ENCODE assay signal across 9 cellular contexts in genomic region chr1:231550448-231550781, GRCh38. TPM values are rescaled to one million over a fixed set of nuclear protein-coding genes. Genes with fewer than 3 reads are reported as not detected.
DNase-seq lines count a peak whose midpoint lies in the region; ATAC-seq lines count a peak whose summit lies in the region.
"Had no signal": no experiment of that assay in that cellular context is flagged by ENCODE, and none has a peak within 500 bp of the region (broad histone marks: within the 10 kb centered on the region; RNA-seq: fewer than 3 reads in every experiment).

No MANE protein-coding gene starts in this region.

- ATAC-seq in HG03565 (IDR thresholded peaks at IDR 0.05; ENCODE audit: unreplicated experiment) (peak; percentile 46), memory B cell (ENCODE audit: low read depth) (peak; percentile 75)

- POLR2A ChIA-PET in activated CD4-positive, alpha-beta memory T cell treated with anti-CD3 and anti-CD28 coated beads, Interleukin-2, amount 10 ng/mL, durations not matched to agents 7 days and 5 days (lab: Charles Lee), result no interaction called here

- H3K27ac ChIP-seq in caudate nucleus (ENCODE audit: low read depth, low read length), result no peak overlapping the region
- H3K27ac ChIP-seq: skin epidermis had no signal

- H3K36me3 Mint-ChIP-seq in activated CD4-positive, alpha-beta memory T cell treated with anti-CD3 and anti-CD28 coated beads, Interleukin-2, amount 10 ng/mL, durations not matched to agents 7 days and 5 days (ENCODE audit: low read depth), result peaks cover 30% of the 10 kb centered on the region
- H3K36me3 Mint-ChIP-seq in memory B cell, result peaks cover 25% of the 10 kb centered on the region

- peaks cover 2% of the 10 kb centered on the region for H3K9me3 Mint-ChIP-seq in activated CD4-positive, alpha-beta memory T cell treated with anti-CD3 and anti-CD28 coated beads, Interleukin-2, amount 10 ng/mL, durations not matched to agents 7 days and 5 days
- no peaks in the 10 kb centered on the region for H3K9me3 Mint-ChIP-seq in memory B cell

- H3K4me3 Mint-ChIP-seq in activated CD4-positive, alpha-beta memory T cell treated with anti-CD3 and anti-CD28 coated beads, Interleukin-2, amount 10 ng/mL, durations not matched to agents 7 days and 5 days, result no peak overlapping the region
- no peak overlapping the region for H3K4me3 Mint-ChIP-seq in memory B cell

- DNase-seq in NCI-H510A treated with DMSO at 0.1 percent for 48 hours (lab: John Stamatoyannopoulos, UW) (peak; percentile 7), NCI-H510A (lab: John Stamatoyannopoulos, UW) (no peak), memory B cell (ENCODE audit: low spot score in 2 of 2) (no peak), RKO (ENCODE audit: low spot score) (no peak), amniotic stem cell (lab: John Stamatoyannopoulos, UW) (no peak), caudate nucleus (lab: John Stamatoyannopoulos, UW) (no peak)
- peak; percentile 26 for DNase-seq in activated CD4-positive, alpha-beta memory T cell treated with anti-CD3 and anti-CD28 coated beads, Interleukin-2, amount 10 ng/mL, durations not matched to agents 7 days and 5 days

- peaks cover 17% of the 10 kb centered on the region for H3K4me1 Mint-ChIP-seq in activated CD4-positive, alpha-beta memory T cell treated with anti-CD3 and anti-CD28 coated beads, Interleukin-2, amount 10 ng/mL, durations not matched to agents 7 days and 5 days
- peaks cover 19% of the 10 kb centered on the region for H3K4me1 Mint-ChIP-seq in memory B cell

- no peak overlapping the region for H3K27ac Mint-ChIP-seq in activated CD4-positive, alpha-beta memory T cell treated with anti-CD3 and anti-CD28 coated beads, Interleukin-2, amount 10 ng/mL, durations not matched to agents 7 days and 5 days
- H3K27ac Mint-ChIP-seq in memory B cell, result no peak overlapping the region

- CTCF ChIA-PET in activated CD4-positive, alpha-beta memory T cell treated with anti-CD3 and anti-CD28 coated beads, Interleukin-2, amount 10 ng/mL, durations not matched to agents 7 days and 5 days (lab: Charles Lee), result interaction anchor here (1.5 to 1.9 kb wide), 3 partner anchors 8 to 193 kb away, joined by 3 to 6 read pairs (median 5); no protein-coding TSS in a partner anchor

- no peaks in the 10 kb centered on the region for H3K27me3 Mint-ChIP-seq in activated CD4-positive, alpha-beta memory T cell treated with anti-CD3 and anti-CD28 coated beads, Interleukin-2, amount 10 ng/mL, durations not matched to agents 7 days and 5 days
- no peaks in the 10 kb centered on the region for H3K27me3 Mint-ChIP-seq in memory B cell

RNA-seq across cellular contexts. Expression of gene TSNAX, which starts 21.9 kb away (rescaled TPM):
- 10 to 100 TPM; 44.4 to 48.7 TPM for total RNA-seq in activated CD4-positive, alpha-beta memory T cell treated with anti-CD3 and anti-CD28 coated beads, Interleukin-2, amount 10 ng/mL, durations not matched to agents 7 days and 5 days

Comparison
In these comparisons a context has a peak if more than half of its experiments do, and no peak if none do; other contexts are left out.
1. DNase-seq: peak in NCI-H510A treated with DMSO at 0.1 percent for 48 hours (single experiment) and activated CD4-positive, alpha-beta memory T cell treated with anti-CD3 and anti-CD28 coated beads, Interleukin-2, amount 10 ng/mL, durations not matched to agents 7 days and 5 days (single experiment); none in NCI-H510A (single experiment), memory B cell (0 of 2), RKO (single experiment), amniotic stem cell (single experiment) and caudate nucleus (0 of 61).